2 cellular contexts compared by ENCODE assay signal in the genomic region with DNA sequence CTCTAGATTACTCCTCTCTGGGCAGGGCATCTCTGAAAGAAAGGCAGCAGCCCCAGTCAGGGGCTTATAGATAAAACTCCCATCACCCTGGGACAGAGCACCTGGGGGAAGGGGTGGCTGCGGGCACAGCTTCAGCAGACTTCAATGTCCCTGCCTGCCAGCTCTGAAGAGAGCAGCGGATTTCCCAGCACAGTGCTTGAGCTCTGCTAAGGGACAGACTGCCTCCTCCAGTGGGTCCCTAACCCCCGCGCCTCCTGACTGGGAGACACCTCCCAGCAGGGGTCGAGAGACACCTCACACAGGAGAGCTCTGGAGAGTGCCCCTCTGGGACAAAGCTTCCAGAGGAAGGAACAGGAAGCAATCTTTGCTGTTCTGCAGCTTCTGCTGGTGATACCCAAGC. TPM values are rescaled to one million over a fixed set of nuclear protein-coding genes. Genes with fewer than 3 reads are reported as not detected.
"Had no signal": no experiment of that assay in that cellular context is flagged by ENCODE, and none has a peak within 500 bp of the region (broad histone marks: within the 10 kb centered on the region; RNA-seq: fewer than 3 reads in every experiment).

No MANE protein-coding gene starts in this region.

RNA-seq across cellular contexts. Expression of gene CCDC181, which starts 18.9 kb away (rescaled TPM):
- total RNA-seq: subcutaneous adipose tissue, suprapubic skin had no signal
